20 cellular contexts compared by ENCODE assay signal in genomic region chr2:12314119-12314735, GRCh38.
A peak's percentile ranks its signal among the peaks of the same experiment; 100 is the strongest.
DNase-seq lines count a peak whose midpoint lies in the region; ATAC-seq and TF ChIP-seq lines count a peak whose summit lies in the region.
"Had no signal": no experiment of that assay in that cellular context is flagged by ENCODE, and none has a peak within 500 bp of the region (broad histone marks: within the 10 kb centered on the region; RNA-seq: fewer than 3 reads in every experiment).

No MANE protein-coding gene starts in this region.

- H3K27ac ChIP-seq in DOHH2 (ENCODE audit: low read depth, low read length), result no peak overlapping the region
- no peak overlapping the region for H3K27ac ChIP-seq in IMR-90 (ENCODE audit: insufficient read depth, low read length)
- H3K27ac ChIP-seq in foreskin keratinocyte, result no peak overlapping the region
- H3K27ac ChIP-seq: HL-60, lower lobe of right lung, RWPE1, tibial nerve, VCaP had no signal

- H2BK5ac ChIP-seq in IMR-90 (ENCODE audit: low read depth, low read length, poor library complexity, severe bottlenecking), result no peak overlapping the region

- 0 out of 2 replicates have a peak overlapping the region, but pooled peaks have one; percentile 14 for H3K4me3 ChIP-seq in DOHH2 (ENCODE audit: low read length)
- H3K4me3 ChIP-seq in IMR-90 (ENCODE audit: insufficient read depth, low read depth, low read length), result no peak overlapping the region
- H3K4me3 ChIP-seq in mucosa of descending colon, result no peak overlapping the region
- H3K4me3 ChIP-seq: HAP-1, lower lobe of right lung, tibial nerve had no signal

- H3K79me2 ChIP-seq in DOHH2 (ENCODE audit: control insufficient read depth, low read length), result no peaks in the 10 kb centered on the region

- no peak for TF ChIP-seq RAD21 in IMR-90 (IDR thresholded peaks at IDR 0.05; ENCODE audit: low read length)

- intact Hi-C loops in IMR-90 (cut with micrococcal nuclease), result no loop called here
- intact Hi-C loops in mucosa of descending colon (cut with DNase I, micrococcal nuclease), result no loop called here

- H4K8ac ChIP-seq in IMR-90 (ENCODE audit: low read depth in 2 of 2, low read length in 2 of 2), result no peak overlapping the region

- H2BK15ac ChIP-seq in IMR-90 (ENCODE audit: low read depth, low read length), result no peak overlapping the region

- POLR2A ChIA-PET in IMR-90 (lab: Charles Lee; ENCODE audit: unreplicated experiment), result no interaction called here

- H3K14ac ChIP-seq in IMR-90 (replicated peaks; ENCODE audit: low read depth, low read length), result peak overlapping the region; percentile 57

- no peak overlapping the region for H3K23ac ChIP-seq in IMR-90 (ENCODE audit: low read depth, low read length)

- H3K36me3 ChIP-seq in DOHH2 (ENCODE audit: control insufficient read depth, low read length) (no peaks in the 10 kb centered on the region), IMR-90 (ENCODE audit: control insufficient read depth, insufficient read depth, low read length) (no peaks in the 10 kb centered on the region), mucosa of descending colon (ENCODE audit: low read depth) (no peaks in the 10 kb centered on the region)
- H3K36me3 ChIP-seq: HAP-1, lower lobe of right lung, tibial nerve had no signal

- ATAC-seq in IMR-90 (ENCODE audit: low read depth), result no peak
- peak; percentile 13 for ATAC-seq in mucosa of descending colon
- no peak for ATAC-seq in foreskin keratinocyte
- ATAC-seq: lower lobe of right lung had no signal

- no peaks in the 10 kb centered on the region for H3K9me2 ChIP-seq in DOHH2 (replicated peaks; ENCODE audit: control insufficient read depth, low read length)

- CTCF ChIA-PET in IMR-90 (lab: Yijun Ruan, JAX), result interaction anchor here (1.3 kb wide), 1 partner anchor 10 kb away, joined by 4 read pairs; no protein-coding TSS in a partner anchor

- H3K4me3 Mint-ChIP-seq in chondrocyte (ENCODE audit: unreplicated experiment), result no peak overlapping the region
- H3K4me3 Mint-ChIP-seq: activated CD4-positive, alpha-beta memory T cell treated with anti-CD3 and anti-CD28 coated beads, Interleukin-2, amount 10 ng/mL, durations not matched to agents 7 days and 5 days; natural killer cell had no signal

- H4K20me1 ChIP-seq in DOHH2 (ENCODE audit: control insufficient read depth, insufficient read depth, low read depth, low read length) (no peaks in the 10 kb centered on the region), IMR-90 (ENCODE audit: insufficient read depth, low read length) (no peaks in the 10 kb centered on the region)

- no peaks in the 10 kb centered on the region for H3K9me3 Mint-ChIP-seq in chondrocyte (ENCODE audit: low read depth)
- H3K9me3 Mint-ChIP-seq: activated CD4-positive, alpha-beta memory T cell treated with anti-CD3 and anti-CD28 coated beads, Interleukin-2, amount 10 ng/mL, durations not matched to agents 7 days and 5 days; natural killer cell; T-cell had no signal

- TF ChIP-seq POLR2A in IMR-90 (IDR thresholded peaks at IDR 0.05; ENCODE audit: low read depth, low read length), result no peak

- peaks cover 40% of the 10 kb centered on the region for H3K4me1 Mint-ChIP-seq in chondrocyte (ENCODE audit: low read depth)

- H3K27ac Mint-ChIP-seq in chondrocyte (ENCODE audit: unreplicated experiment), result peak overlapping the region; percentile 34
- H3K27ac Mint-ChIP-seq: activated CD4-positive, alpha-beta memory T cell treated with anti-CD3 and anti-CD28 coated beads, Interleukin-2, amount 10 ng/mL, durations not matched to agents 7 days and 5 days; natural killer cell had no signal

- in situ Hi-C loops in IMR-90 (cut with MboI; ENCODE audit: low sequenced_read_pairs), result loop anchor here (5.0 kb wide), 1 partner anchor 393 kb away; no protein-coding TSS in a partner anchor

- no peak overlapping the region for H3K18ac ChIP-seq in IMR-90 (ENCODE audit: low read depth, low read length)

- H3F3A ChIP-seq in DOHH2 (ENCODE audit: control insufficient read depth, insufficient read depth), result no peaks in the 10 kb centered on the region

- H3K79me1 ChIP-seq in IMR-90 (ENCODE audit: low read depth in 1 of 2, low read length in 2 of 2), result no peaks in the 10 kb centered on the region

- 0 out of 2 replicates have a peak overlapping the region, but pooled peaks have one; percentile 1 for H3K4ac ChIP-seq in IMR-90 (ENCODE audit: low read depth, low read length)

- no peaks in the 10 kb centered on the region for H3K27me3 Mint-ChIP-seq in chondrocyte (ENCODE audit: low read depth)
- H3K27me3 Mint-ChIP-seq: T-cell had no signal

- no peak overlapping the region for H2AK9ac ChIP-seq in IMR-90 (replicated peaks; ENCODE audit: low read depth, low read length, poor library complexity)

- H3K9me3 ChIP-seq in DOHH2 (ENCODE audit: control insufficient read depth, insufficient read depth, low read length), result no peaks in the 10 kb centered on the region
- no peaks in the 10 kb centered on the region for H3K9me3 ChIP-seq in IMR-90 (ENCODE audit: control insufficient read depth, insufficient read depth, low read length)
- no peaks in the 10 kb centered on the region for H3K9me3 ChIP-seq in mucosa of descending colon
- H3K9me3 ChIP-seq: HAP-1, lower lobe of right lung, tibial nerve had no signal

- no TSS peak for BruUV-seq in IMR-90 (replicated peaks; lab: Mats Ljungman, UMichigan)

- H3K27me3 ChIP-seq in DOHH2 (ENCODE audit: control insufficient read depth, low read length) (no peaks in the 10 kb centered on the region), IMR-90 (ENCODE audit: control insufficient read depth, insufficient read depth, low read length) (no peaks in the 10 kb centered on the region), foreskin keratinocyte (no peaks in the 10 kb centered on the region)
- H3K27me3 ChIP-seq: tibial nerve had no signal

- no peaks in the 10 kb centered on the region for H3K36me3 Mint-ChIP-seq in chondrocyte (ENCODE audit: low read depth)
- H3K36me3 Mint-ChIP-seq: T-cell had no signal

- DNase-seq in IMR-90 (no peak), chondrocyte (ENCODE audit: low spot score) (no peak), mucosa of descending colon (no peak), NCI-H2227 treated with DMSO at 0.1 percent for 48 hours (lab: John Stamatoyannopoulos, UW) (no peak), NOMO-1 treated with DMSO at 0.1 percent for 48 hours (lab: John Stamatoyannopoulos, UW; ENCODE audit: unreplicated experiment) (no peak), foreskin keratinocyte (no peak)
- DNase-seq: activated CD4-positive, alpha-beta memory T cell treated with anti-CD3 and anti-CD28 coated beads, Interleukin-2, amount 10 ng/mL, durations not matched to agents 7 days and 5 days; cerebellar nuclear complex; DMS 273 treated with DMSO at 0.1 percent for 48 hours; KBM-7; lower lobe of right lung; natural killer cell; stimulated activated CD4-positive, alpha-beta T cell treated with anti-CD3 and anti-CD28 coated beads, Interleukin-12 subunit alpha, Interleukin-12 subunit beta, amount 100 ng/mL, for 4 hours; T-cell had no signal

- WGBS in IMR-90 (ENCODE audit: extremely low coverage in 2 of 2, insufficient read length in 1 of 2), 2 experiments, result 93% methylated on average over 2 of the region's 8 CpGs; no CpG with 5 or more reads in 1 of the 2 experiments

- H3K4me2 ChIP-seq in DOHH2 (ENCODE audit: low read length) (peak overlapping the region; percentile 14), IMR-90 (ENCODE audit: low read depth, low read length) (no peak overlapping the region)

- H3K9ac ChIP-seq in IMR-90 (ENCODE audit: low read depth, low read length), result no peak overlapping the region

- no peak overlapping the region for H3K56ac ChIP-seq in IMR-90 (ENCODE audit: extremely low read depth, insufficient read depth, low read length)

- H4K91ac ChIP-seq in IMR-90 (ENCODE audit: insufficient read depth, low read depth, low read length), result 0 out of 2 replicates have a peak overlapping the region, but pooled peaks have one; percentile 39

- H3K4me1 ChIP-seq in DOHH2 (ENCODE audit: control insufficient read depth, low read length) (peaks cover 10% of the 10 kb centered on the region), IMR-90 (ENCODE audit: control insufficient read depth, insufficient read depth, low read length) (peaks cover 11% of the 10 kb centered on the region), mucosa of descending colon (ENCODE audit: low read depth) (peaks cover 22% of the 10 kb centered on the region), foreskin keratinocyte (peaks cover 17% of the 10 kb centered on the region)
- H3K4me1 ChIP-seq: HAP-1 had no signal

- H2BK20ac ChIP-seq in IMR-90 (ENCODE audit: low read depth, low read length), result no peak overlapping the region

- H2BK120ac ChIP-seq in IMR-90 (ENCODE audit: low read depth, low read length), result no peak overlapping the region

- TF ChIP-seq CTCF in DOHH2 (IDR thresholded peaks at IDR 0.05; ENCODE audit: low read depth, low read length, poor library complexity, severe bottlenecking) (no peak), IMR-90 (conservative IDR thresholded peaks at IDR 0.05; ENCODE audit: low read depth, low read length) (no peak), chondrocyte (IDR thresholded peaks at IDR 0.05) (no peak), mucosa of descending colon (IDR thresholded peaks at IDR 0.05) (no peak), foreskin keratinocyte (conservative IDR thresholded peaks at IDR 0.05) (no peak)

- H2AFZ ChIP-seq in IMR-90 (replicated peaks; ENCODE audit: low read length, poor library complexity), result no peak overlapping the region

- no peak overlapping the region for H4K5ac ChIP-seq in IMR-90 (ENCODE audit: low read depth, low read length)

- peak overlapping the region; percentile 52; the same call in 1 of the 2 replicates for H2AK5ac ChIP-seq in IMR-90 (ENCODE audit: low read depth, low read length)

- dilution Hi-C loops in IMR-90 (cut with HindIII; ENCODE audit: low sequenced_read_pairs, unreplicated experiment), result no loop called here

- peaks cover 7% of the 10 kb centered on the region for H3K9me1 ChIP-seq in IMR-90 (ENCODE audit: insufficient read depth, low read length)

TF ChIP-seq in IMR-90, 13 proteins besides CTCF, POLR2A, EP300 and RAD21 (continues in another document):
- TF ChIP-seq MXI1 (IDR thresholded peaks at IDR 0.05; ENCODE audit: borderline replicate concordance, low read depth, low read length), result no peak
- no peak for TF ChIP-seq CEBPB (IDR thresholded peaks at IDR 0.05; ENCODE audit: low read depth, low read length)
- TF ChIP-seq BHLHE40 (IDR thresholded peaks at IDR 0.05; ENCODE audit: low read depth, low read length), result no peak
- TF ChIP-seq NFE2L2 (IDR thresholded peaks at IDR 0.05; ENCODE audit: low read depth, low read length), result no peak
- TF ChIP-seq USF2 (IDR thresholded peaks at IDR 0.05; ENCODE audit: low read depth, low read length), result no peak
- no peak for TF ChIP-seq RFX5 (IDR thresholded peaks at IDR 0.05; ENCODE audit: low read depth, low read length)
